In the genomic region with DNA sequence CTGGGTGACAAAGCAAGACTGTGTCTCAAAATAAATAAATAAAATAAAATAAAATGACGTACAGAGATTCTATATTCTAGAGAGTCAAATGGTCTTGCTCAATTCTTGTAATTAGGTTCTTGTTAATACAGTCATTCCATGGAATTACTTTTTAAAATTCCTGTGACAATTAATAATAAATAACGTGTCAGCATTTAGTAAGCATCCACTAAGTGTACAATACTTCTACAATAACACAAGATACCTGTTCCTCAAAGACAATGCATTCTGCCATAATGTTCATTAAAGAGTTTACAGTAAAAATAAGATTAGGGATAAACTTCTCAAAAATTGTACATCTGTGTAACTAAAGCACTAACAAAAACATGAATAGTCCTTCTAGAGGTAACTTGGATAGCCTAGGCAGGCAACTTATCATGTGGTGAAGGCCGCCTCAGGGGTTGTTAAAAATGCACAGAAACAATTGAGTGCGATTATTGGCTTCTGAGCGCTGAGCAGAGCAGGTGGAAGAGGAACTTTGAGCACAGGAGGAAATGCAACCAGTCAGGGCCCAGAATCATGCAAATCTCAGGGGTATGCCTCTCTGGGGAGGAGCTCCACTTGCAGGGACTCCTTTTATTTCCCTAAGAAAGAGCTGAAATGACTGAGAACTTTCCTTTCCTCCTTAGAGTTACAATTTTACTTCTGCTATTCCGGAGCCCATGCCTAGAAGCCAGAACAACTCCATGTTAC, we compare ENCODE assay signal across 2 cellular contexts.
TF ChIP-seq lines count a peak whose summit lies in the region.

No MANE protein-coding gene starts in this region.

TF ChIP-seq in GM12891, 5 proteins besides CTCF, POLR2A, EP300 and RAD21:
- TF ChIP-seq TAF1 (IDR thresholded peaks at IDR 0.05; ENCODE audit: low read depth, low read length) (no peak), SPI1 (IDR thresholded peaks at IDR 0.05; ENCODE audit: low read depth, low read length) (peak; percentile 63), PAX5 (IDR thresholded peaks at IDR 0.05; ENCODE audit: insufficient read depth, low read length, severe bottlenecking) (no peak), POLR2AphosphoS5 (IDR thresholded peaks at IDR 0.05; ENCODE audit: low read depth, low read length) (no peak), POU2F2 (IDR thresholded peaks at IDR 0.05; ENCODE audit: low read depth, low read length) (peak; percentile 91; the same call in 1 of the 2 replicates)

TF ChIP-seq in H1, 55 proteins besides CTCF, POLR2A, EP300 and RAD21:
- TF ChIP-seq GTF2F1 (IDR thresholded peaks at IDR 0.05; ENCODE audit: borderline replicate concordance, low read depth, low read length) (no peak), TEAD4 (IDR thresholded peaks at IDR 0.05; ENCODE audit: low read depth, low read length) (no peak), SP2 (IDR thresholded peaks at IDR 0.05; ENCODE audit: low read length) (no peak), CHD2 (IDR thresholded peaks at IDR 0.05; ENCODE audit: low read length) (no peak), BCL11A (IDR thresholded peaks at IDR 0.05; ENCODE audit: low read depth in 2 of 2, low read length in 2 of 2) (no peak), RBBP5 (IDR thresholded peaks at IDR 0.05; ENCODE audit: borderline replicate concordance, low read depth, low read length) (no peak), TCF12 (IDR thresholded peaks at IDR 0.05; ENCODE audit: low read depth, low read length) (no peak), CBX5 (IDR thresholded peaks at IDR 0.05; ENCODE audit: low read depth, low read length) (no peak), SAP30 (IDR thresholded peaks at IDR 0.05; ENCODE audit: insufficient read depth, insufficient replicate concordance, low read length) (no peak), HDAC2 (IDR thresholded peaks at IDR 0.05; ENCODE audit: borderline replicate concordance in 1 of 2, low read depth in 2 of 2, low read length in 2 of 2) (no peak), EGR1 (IDR thresholded peaks at IDR 0.05; ENCODE audit: borderline replicate concordance, low read depth, low read length) (no peak), EZH2 (IDR thresholded peaks at IDR 0.05; ENCODE audit: low read depth, low read length, severe bottlenecking) (no peak), RXRA (IDR thresholded peaks at IDR 0.05; ENCODE audit: insufficient read depth, low read depth, low read length) (no peak), JUN (IDR thresholded peaks at IDR 0.05; ENCODE audit: low read depth, low read length) (no peak), BACH1 (IDR thresholded peaks at IDR 0.05; ENCODE audit: low read length) (no peak), GABPA (IDR thresholded peaks at IDR 0.05; ENCODE audit: borderline replicate concordance, insufficient read depth, low read length) (no peak), SIX5 (IDR thresholded peaks at IDR 0.05; ENCODE audit: low read depth, low read length) (no peak)
- TF ChIP-seq, protein P1, sequence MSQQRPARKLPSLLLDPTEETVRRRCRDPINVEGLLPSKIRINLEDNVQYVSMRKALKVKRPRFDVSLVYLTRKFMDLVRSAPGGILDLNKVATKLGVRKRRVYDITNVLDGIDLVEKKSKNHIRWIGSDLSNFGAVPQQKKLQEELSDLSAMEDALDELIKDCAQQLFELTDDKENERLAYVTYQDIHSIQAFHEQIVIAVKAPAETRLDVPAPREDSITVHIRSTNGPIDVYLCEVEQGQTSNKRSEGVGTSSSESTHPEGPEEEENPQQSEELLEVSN (IDR thresholded peaks at IDR 0.05), result no peak
- TF ChIP-seq, protein P2, sequence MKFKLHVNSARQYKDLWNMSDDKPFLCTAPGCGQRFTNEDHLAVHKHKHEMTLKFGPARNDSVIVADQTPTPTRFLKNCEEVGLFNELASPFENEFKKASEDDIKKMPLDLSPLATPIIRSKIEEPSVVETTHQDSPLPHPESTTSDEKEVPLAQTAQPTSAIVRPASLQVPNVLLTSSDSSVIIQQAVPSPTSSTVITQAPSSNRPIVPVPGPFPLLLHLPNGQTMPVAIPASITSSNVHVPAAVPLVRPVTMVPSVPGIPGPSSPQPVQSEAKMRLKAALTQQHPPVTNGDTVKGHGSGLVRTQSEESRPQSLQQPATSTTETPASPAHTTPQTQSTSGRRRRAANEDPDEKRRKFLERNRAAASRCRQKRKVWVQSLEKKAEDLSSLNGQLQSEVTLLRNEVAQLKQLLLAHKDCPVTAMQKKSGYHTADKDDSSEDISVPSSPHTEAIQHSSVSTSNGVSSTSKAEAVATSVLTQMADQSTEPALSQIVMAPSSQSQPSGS (IDR thresholded peaks at IDR 0.05; ENCODE audit: low read length), result no peak
- TF ChIP-seq, protein P3, sequence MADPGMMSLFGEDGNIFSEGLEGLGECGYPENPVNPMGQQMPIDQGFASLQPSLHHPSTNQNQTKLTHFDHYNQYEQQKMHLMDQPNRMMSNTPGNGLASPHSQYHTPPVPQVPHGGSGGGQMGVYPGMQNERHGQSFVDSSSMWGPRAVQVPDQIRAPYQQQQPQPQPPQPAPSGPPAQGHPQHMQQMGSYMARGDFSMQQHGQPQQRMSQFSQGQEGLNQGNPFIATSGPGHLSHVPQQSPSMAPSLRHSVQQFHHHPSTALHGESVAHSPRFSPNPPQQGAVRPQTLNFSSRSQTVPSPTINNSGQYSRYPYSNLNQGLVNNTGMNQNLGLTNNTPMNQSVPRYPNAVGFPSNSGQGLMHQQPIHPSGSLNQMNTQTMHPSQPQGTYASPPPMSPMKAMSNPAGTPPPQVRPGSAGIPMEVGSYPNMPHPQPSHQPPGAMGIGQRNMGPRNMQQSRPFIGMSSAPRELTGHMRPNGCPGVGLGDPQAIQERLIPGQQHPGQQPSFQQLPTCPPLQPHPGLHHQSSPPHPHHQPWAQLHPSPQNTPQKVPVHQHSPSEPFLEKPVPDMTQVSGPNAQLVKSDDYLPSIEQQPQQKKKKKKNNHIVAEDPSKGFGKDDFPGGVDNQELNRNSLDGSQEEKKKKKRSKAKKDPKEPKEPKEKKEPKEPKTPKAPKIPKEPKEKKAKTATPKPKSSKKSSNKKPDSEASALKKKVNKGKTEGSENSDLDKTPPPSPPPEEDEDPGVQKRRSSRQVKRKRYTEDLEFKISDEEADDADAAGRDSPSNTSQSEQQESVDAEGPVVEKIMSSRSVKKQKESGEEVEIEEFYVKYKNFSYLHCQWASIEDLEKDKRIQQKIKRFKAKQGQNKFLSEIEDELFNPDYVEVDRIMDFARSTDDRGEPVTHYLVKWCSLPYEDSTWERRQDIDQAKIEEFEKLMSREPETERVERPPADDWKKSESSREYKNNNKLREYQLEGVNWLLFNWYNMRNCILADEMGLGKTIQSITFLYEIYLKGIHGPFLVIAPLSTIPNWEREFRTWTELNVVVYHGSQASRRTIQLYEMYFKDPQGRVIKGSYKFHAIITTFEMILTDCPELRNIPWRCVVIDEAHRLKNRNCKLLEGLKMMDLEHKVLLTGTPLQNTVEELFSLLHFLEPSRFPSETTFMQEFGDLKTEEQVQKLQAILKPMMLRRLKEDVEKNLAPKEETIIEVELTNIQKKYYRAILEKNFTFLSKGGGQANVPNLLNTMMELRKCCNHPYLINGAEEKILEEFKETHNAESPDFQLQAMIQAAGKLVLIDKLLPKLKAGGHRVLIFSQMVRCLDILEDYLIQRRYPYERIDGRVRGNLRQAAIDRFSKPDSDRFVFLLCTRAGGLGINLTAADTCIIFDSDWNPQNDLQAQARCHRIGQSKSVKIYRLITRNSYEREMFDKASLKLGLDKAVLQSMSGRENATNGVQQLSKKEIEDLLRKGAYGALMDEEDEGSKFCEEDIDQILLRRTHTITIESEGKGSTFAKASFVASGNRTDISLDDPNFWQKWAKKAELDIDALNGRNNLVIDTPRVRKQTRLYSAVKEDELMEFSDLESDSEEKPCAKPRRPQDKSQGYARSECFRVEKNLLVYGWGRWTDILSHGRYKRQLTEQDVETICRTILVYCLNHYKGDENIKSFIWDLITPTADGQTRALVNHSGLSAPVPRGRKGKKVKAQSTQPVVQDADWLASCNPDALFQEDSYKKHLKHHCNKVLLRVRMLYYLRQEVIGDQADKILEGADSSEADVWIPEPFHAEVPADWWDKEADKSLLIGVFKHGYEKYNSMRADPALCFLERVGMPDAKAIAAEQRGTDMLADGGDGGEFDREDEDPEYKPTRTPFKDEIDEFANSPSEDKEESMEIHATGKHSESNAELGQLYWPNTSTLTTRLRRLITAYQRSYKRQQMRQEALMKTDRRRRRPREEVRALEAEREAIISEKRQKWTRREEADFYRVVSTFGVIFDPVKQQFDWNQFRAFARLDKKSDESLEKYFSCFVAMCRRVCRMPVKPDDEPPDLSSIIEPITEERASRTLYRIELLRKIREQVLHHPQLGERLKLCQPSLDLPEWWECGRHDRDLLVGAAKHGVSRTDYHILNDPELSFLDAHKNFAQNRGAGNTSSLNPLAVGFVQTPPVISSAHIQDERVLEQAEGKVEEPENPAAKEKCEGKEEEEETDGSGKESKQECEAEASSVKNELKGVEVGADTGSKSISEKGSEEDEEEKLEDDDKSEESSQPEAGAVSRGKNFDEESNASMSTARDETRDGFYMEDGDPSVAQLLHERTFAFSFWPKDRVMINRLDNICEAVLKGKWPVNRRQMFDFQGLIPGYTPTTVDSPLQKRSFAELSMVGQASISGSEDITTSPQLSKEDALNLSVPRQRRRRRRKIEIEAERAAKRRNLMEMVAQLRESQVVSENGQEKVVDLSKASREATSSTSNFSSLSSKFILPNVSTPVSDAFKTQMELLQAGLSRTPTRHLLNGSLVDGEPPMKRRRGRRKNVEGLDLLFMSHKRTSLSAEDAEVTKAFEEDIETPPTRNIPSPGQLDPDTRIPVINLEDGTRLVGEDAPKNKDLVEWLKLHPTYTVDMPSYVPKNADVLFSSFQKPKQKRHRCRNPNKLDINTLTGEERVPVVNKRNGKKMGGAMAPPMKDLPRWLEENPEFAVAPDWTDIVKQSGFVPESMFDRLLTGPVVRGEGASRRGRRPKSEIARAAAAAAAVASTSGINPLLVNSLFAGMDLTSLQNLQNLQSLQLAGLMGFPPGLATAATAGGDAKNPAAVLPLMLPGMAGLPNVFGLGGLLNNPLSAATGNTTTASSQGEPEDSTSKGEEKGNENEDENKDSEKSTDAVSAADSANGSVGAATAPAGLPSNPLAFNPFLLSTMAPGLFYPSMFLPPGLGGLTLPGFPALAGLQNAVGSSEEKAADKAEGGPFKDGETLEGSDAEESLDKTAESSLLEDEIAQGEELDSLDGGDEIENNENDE (IDR thresholded peaks at IDR 0.05; ENCODE audit: insufficient replicate concordance, low read length), result no peak
